Comparison of ENCODE assay signal across 25 cellular contexts in the genomic region with DNA sequence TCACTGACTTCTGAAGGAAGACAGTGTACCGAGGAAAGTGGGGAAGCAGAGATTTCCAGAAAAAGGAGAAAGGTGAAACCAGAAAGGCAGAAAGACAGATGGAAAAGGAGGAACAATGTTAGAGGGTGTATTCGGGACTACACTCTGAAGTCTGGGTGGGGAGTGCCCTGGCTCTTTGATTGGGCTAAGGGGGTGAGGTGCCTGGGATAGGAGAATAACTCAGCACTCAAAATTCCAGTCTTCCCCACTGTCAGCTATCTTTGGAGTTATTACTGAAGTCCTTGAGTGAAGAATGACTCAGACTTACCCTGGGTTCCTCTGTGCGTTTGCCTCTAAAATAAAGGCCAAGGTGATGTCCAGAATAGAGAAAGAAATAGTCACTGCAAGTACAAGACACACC.
DNase-seq lines count a peak whose midpoint lies in the region; TF ChIP-seq lines count a peak whose summit lies in the region.
"Had no signal": no experiment of that assay in that cellular context is flagged by ENCODE, and none has a peak within 500 bp of the region (broad histone marks: within the 10 kb centered on the region; RNA-seq: fewer than 3 reads in every experiment).

No MANE protein-coding gene starts in this region.

- TF ChIP-seq CTCF in HFFc6 (IDR thresholded peaks at IDR 0.05) (no peak), cardiac fibroblast (IDR thresholded peaks at IDR 0.05; ENCODE audit: low read depth, low read length) (no peak)

- no peaks in the 10 kb centered on the region for H3K4me1 Mint-ChIP-seq in HFFc6 (ENCODE audit: low read depth)
- no peaks in the 10 kb centered on the region for H3K4me1 Mint-ChIP-seq in activated CD4-positive, alpha-beta memory T cell treated with anti-CD3 and anti-CD28 coated beads for 36 hours (ENCODE audit: low read depth)
- H3K4me1 Mint-ChIP-seq: activated CD8-positive, alpha-beta memory T cell treated with anti-CD3 and anti-CD28 coated beads, Interleukin-2, amount 10 ng/mL, durations not matched to agents 7 days and 5 days; stimulated activated memory B cell treated with anti-CD40 and anti-IgM and Interleukin-4, amounts not matched to agents 10 μg/mL and 1 μg/mL and 100 μg/mL, for 72 hours; T-helper 17 cell had no signal

- intact Hi-C loops in activated CD4-positive, alpha-beta memory T cell treated with anti-CD3 and anti-CD28 coated beads for 36 hours (cut with micrococcal nuclease) = no loop called here

- no peak overlapping the region for H3K4me3 ChIP-seq in cardiac fibroblast (replicated peaks in 1 of 2; ENCODE audit: low read depth in 2 of 2, low read length in 2 of 2)
- H3K4me3 ChIP-seq: GM23338, heart right ventricle, uterus had no signal

- no peaks in the 10 kb centered on the region; the same call in 1 of the 2 replicates for H3K36me3 Mint-ChIP-seq in HFFc6 (ENCODE audit: low read depth)
- H3K36me3 Mint-ChIP-seq in activated CD4-positive, alpha-beta memory T cell treated with anti-CD3 and anti-CD28 coated beads for 36 hours = no peaks in the 10 kb centered on the region
- H3K36me3 Mint-ChIP-seq: activated CD8-positive, alpha-beta memory T cell treated with anti-CD3 and anti-CD28 coated beads, Interleukin-2, amount 10 ng/mL, durations not matched to agents 7 days and 5 days; memory B cell; stimulated activated memory B cell treated with anti-CD40 and anti-IgM and Interleukin-4, amounts not matched to agents 10 μg/mL and 1 μg/mL and 100 μg/mL, for 72 hours had no signal

- no peaks in the 10 kb centered on the region; the same call in 1 of the 2 replicates for H3K9me3 Mint-ChIP-seq in HFFc6
- peaks cover 5% of the 10 kb centered on the region for H3K9me3 Mint-ChIP-seq in activated CD4-positive, alpha-beta memory T cell treated with anti-CD3 and anti-CD28 coated beads for 36 hours

- H3K4me3 Mint-ChIP-seq in HFFc6 = no peak overlapping the region
- H3K4me3 Mint-ChIP-seq in activated CD4-positive, alpha-beta memory T cell treated with anti-CD3 and anti-CD28 coated beads for 36 hours = no peak overlapping the region
- H3K4me3 Mint-ChIP-seq: activated CD8-positive, alpha-beta memory T cell treated with anti-CD3 and anti-CD28 coated beads, Interleukin-2, amount 10 ng/mL, durations not matched to agents 7 days and 5 days; activated naive CD4-positive, alpha-beta T cell treated with anti-CD3 and anti-CD28 coated beads for 36 hours; CD4-positive, alpha-beta T cell; GM23338; memory B cell; stimulated activated memory B cell treated with anti-CD40 and anti-IgM and Interleukin-4, amounts not matched to agents 10 μg/mL and 1 μg/mL and 100 μg/mL, for 72 hours; T-helper 17 cell had no signal

- no peak overlapping the region for H3K27ac Mint-ChIP-seq in HFFc6
- H3K27ac Mint-ChIP-seq in activated CD4-positive, alpha-beta memory T cell treated with anti-CD3 and anti-CD28 coated beads for 36 hours = no peak overlapping the region
- H3K27ac Mint-ChIP-seq: activated CD8-positive, alpha-beta memory T cell treated with anti-CD3 and anti-CD28 coated beads, Interleukin-2, amount 10 ng/mL, durations not matched to agents 7 days and 5 days; activated naive CD4-positive, alpha-beta T cell treated with anti-CD3 and anti-CD28 coated beads for 36 hours; CD4-positive, alpha-beta T cell; GM23338; memory B cell; stimulated activated memory B cell treated with anti-CD40 and anti-IgM and Interleukin-4, amounts not matched to agents 10 μg/mL and 1 μg/mL and 100 μg/mL, for 72 hours; T-helper 17 cell had no signal

- no peaks in the 10 kb centered on the region for H3K27me3 Mint-ChIP-seq in HFFc6 (ENCODE audit: insufficient read depth)
- peaks cover 6% of the 10 kb centered on the region for H3K27me3 Mint-ChIP-seq in activated CD4-positive, alpha-beta memory T cell treated with anti-CD3 and anti-CD28 coated beads for 36 hours
- H3K27me3 Mint-ChIP-seq: activated CD8-positive, alpha-beta memory T cell treated with anti-CD3 and anti-CD28 coated beads, Interleukin-2, amount 10 ng/mL, durations not matched to agents 7 days and 5 days; T-helper 17 cell had no signal

- CTCF ChIA-PET in activated CD4-positive, alpha-beta memory T cell treated with anti-CD3 and anti-CD28 coated beads for 36 hours (lab: Charles Lee) = no interaction called here

- POLR2A ChIA-PET in activated CD4-positive, alpha-beta memory T cell treated with anti-CD3 and anti-CD28 coated beads for 36 hours (lab: Charles Lee) = no interaction called here

- DNase-seq in AG08396 (ENCODE audit: low spot score) (peak; percentile 15), HFFc6 (peak; percentile 28), cardiac fibroblast (ENCODE audit: low read depth in 2 of 2) (peak; percentile 31 to 34), myocyte (ENCODE audit: low read depth) (peak; percentile 54), LoVo (ENCODE audit: low spot score) (no peak), NCI-H2081 (lab: John Stamatoyannopoulos, UW) (no peak)
- DNase-seq in stimulated activated CD4-positive, alpha-beta T cell treated with anti-CD3 and anti-CD28 coated beads, Interleukin-4, amount 100 ng/mL, for 1 hour = no peak
- DNase-seq in activated CD4-positive, alpha-beta memory T cell treated with anti-CD3 and anti-CD28 coated beads for 36 hours = no peak
- DNase-seq: activated CD4-positive, alpha-beta T cell treated with anti-CD3 and anti-CD28 coated beads for 4 hours; activated CD8-positive, alpha-beta memory T cell treated with anti-CD3 and anti-CD28 coated beads, Interleukin-2, amount 10 ng/mL, durations not matched to agents 7 days and 5 days; activated naive CD4-positive, alpha-beta T cell treated with anti-CD3 and anti-CD28 coated beads for 36 hours; anterior cingulate cortex; CD4-positive, alpha-beta T cell; central memory CD4-positive, alpha-beta T cell; DMS 273 treated with DMSO at 0.1 percent for 48 hours; heart right ventricle; left cardiac atrium; NCI-H187; NCI-H2227 treated with DMSO at 0.1 percent for 48 hours; stimulated activated CD4-positive, alpha-beta T cell treated with anti-CD3 and anti-CD28 coated beads, Interleukin-2, amount 100 ng/mL, for 48 hours; T-helper 17 cell; uterus had no signal

Comparison
In these comparisons a context has a peak if more than half of its experiments do, and no peak if none do; other contexts are left out.
1. DNase-seq: peak in AG08396 (single experiment), HFFc6 (single experiment), cardiac fibroblast (2 of 2) and myocyte (single experiment); none in stimulated activated CD4-positive, alpha-beta T cell treated with anti-CD3 and anti-CD28 coated beads, Interleukin-4, amount 100 ng/mL, for 1 hour (single experiment), LoVo (single experiment), NCI-H2081 (0 of 2) and activated CD4-positive, alpha-beta memory T cell treated with anti-CD3 and anti-CD28 coated beads for 36 hours (single experiment).